In the genomic region with DNA sequence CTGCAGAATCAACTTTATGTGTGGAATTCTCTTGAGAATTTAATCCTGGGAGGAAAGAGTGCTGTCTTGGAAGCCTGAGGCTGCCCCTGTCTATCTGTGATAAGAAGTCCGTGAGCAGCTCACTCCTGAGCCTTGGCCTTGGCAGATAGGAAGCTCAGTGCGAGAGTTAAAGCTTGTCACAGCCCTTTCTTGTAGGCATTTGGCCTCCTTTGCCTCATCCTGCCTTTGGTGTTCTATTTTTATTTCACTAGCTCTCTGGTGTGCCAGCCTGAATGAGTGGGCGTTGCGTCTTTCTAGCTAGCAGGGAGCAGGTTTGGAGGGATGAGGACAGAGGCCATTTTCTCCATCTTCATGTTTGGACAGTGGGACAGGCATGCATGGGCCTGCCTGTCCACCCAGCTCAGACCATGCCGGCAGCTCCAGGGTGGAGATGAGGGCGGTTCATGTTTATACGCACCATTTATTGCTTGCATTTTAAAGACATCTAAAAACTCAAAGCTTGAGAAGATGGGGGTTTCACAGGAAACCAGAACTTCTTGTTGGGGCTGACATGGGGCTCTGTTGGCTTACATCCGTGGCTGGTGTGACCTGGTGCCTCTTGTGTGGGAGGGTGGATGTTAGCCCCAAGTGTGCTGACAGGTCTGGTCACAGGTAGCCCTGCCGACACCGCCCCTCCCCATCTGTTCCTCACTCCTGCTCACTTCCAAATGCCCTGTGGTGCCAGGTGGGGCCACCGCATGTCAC, we compare ENCODE assay signal across 8 cellular contexts. TPM values are rescaled to one million over a fixed set of nuclear protein-coding genes. Genes with fewer than 3 reads are reported as not detected.
DNase-seq lines count a peak whose midpoint lies in the region; ATAC-seq, FAIRE-seq and TF ChIP-seq lines count a peak whose summit lies in the region.

No MANE protein-coding gene starts in this region.

- intact Hi-C loops in esophagus squamous epithelium (cut with DNase I) (no loop called here), kidney (cut with DNase I) (no loop called here)

- H3K9me3 ChIP-seq in esophagus squamous epithelium (no peaks in the 10 kb centered on the region), kidney (ENCODE audit: control insufficient read depth in 1 of 2, low read length in 2 of 2) (no peaks in the 10 kb centered on the region)

- no peak for TF ChIP-seq POLR2A in esophagus squamous epithelium (IDR thresholded peaks at IDR 0.05)

- H3K36me3 ChIP-seq in esophagus squamous epithelium: no peaks in the 10 kb centered on the region
- no peaks in the 10 kb centered on the region for H3K36me3 ChIP-seq in kidney (ENCODE audit: control insufficient read depth in 1 of 2, insufficient read depth in 2 of 2, low read length in 2 of 2)

- H3K9ac ChIP-seq in kidney (ENCODE audit: low read length in 2 of 2): no peak overlapping the region

- TF ChIP-seq CTCF in esophagus squamous epithelium (IDR thresholded peaks at IDR 0.05): no peak
- no peak for TF ChIP-seq CTCF in kidney (IDR thresholded peaks at IDR 0.05; ENCODE audit: borderline replicate concordance, extremely low read depth, insufficient read depth)

- 9 to 28% methylated on average over 8 to 11 of the region's 11 CpGs for WGBS in esophagus squamous epithelium, 2 donors

- ATAC-seq in HG03521 (IDR thresholded peaks at IDR 0.05; ENCODE audit: unreplicated experiment): no peak

- H3K27ac ChIP-seq in esophagus squamous epithelium: peak overlapping the region; percentile 82 to 94 (median 92)
- peak overlapping the region in 1 of 2 donors; percentile 36 for H3K27ac ChIP-seq in kidney (ENCODE audit: low read depth in 2 of 2, low read length in 2 of 2)

- peaks cover 73 to 98% (median 82%) of the 10 kb centered on the region in 3 donors for H3K4me1 ChIP-seq in esophagus squamous epithelium
- peaks cover 22 to 24% of the 10 kb centered on the region in 2 donors for H3K4me1 ChIP-seq in kidney (ENCODE audit: control insufficient read depth in 1 of 2, insufficient read depth in 1 of 2, low read depth in 1 of 2, low read length in 2 of 2)

- no peak overlapping the region for H3K4me3 ChIP-seq in esophagus squamous epithelium
- H3K4me3 ChIP-seq in kidney (ENCODE audit: low read length in 2 of 2): no peak overlapping the region

- no peak for FAIRE-seq in kidney (lab: Jason Lieb, UNC)

- peak; percentile 43 for DNase-seq in NCI-H146 (lab: John Stamatoyannopoulos, UW)
- no peak for DNase-seq in NCI-H146 treated with DMSO at 0.1 percent for 48 hours (lab: John Stamatoyannopoulos, UW; ENCODE audit: unreplicated experiment)
- DNase-seq in activated CD8-positive, alpha-beta memory T cell treated with anti-CD3 and anti-CD28 coated beads, Interleukin-2, amount 50 U/mL, for 48 hours: peak; percentile 72
- DNase-seq in esophagus squamous epithelium (lab: John Stamatoyannopoulos, UW): no peak
- DNase-seq in renal cortical epithelial cell (ENCODE audit: low read depth): peak; percentile 33
- no peak for DNase-seq in kidney
- no peak for DNase-seq in dedifferentiated amniotic fluid mesenchymal stem cell (ENCODE audit: extremely low spot score)

- H3K27me3 ChIP-seq in esophagus squamous epithelium: no peaks in the 10 kb centered on the region

RNA-seq across cellular contexts. Expression of gene IRAK2, which starts 29.8 kb away (rescaled TPM):
- total RNA-seq in esophagus squamous epithelium (10 to 100 TPM in 2 of 4 donors, 1 to 10 TPM in 2; 4.4 to 23.3 (median 9.6) TPM), renal cortical epithelial cell (13.7 and 56.6 TPM in 2 replicates), kidney (8.9 TPM)
- polyA plus RNA-seq in kidney (ENCODE audit: insufficient read depth, low read depth, low replicate concordance): 1.2 TPM

RNA-seq across cellular contexts. Expression of gene VHL, which starts 52.9 kb away (rescaled TPM):
- total RNA-seq in esophagus squamous epithelium (10 to 100 TPM; 30.4 to 38.7 (median 34.4) TPM), renal cortical epithelial cell (63.4 and 69.2 TPM in 2 replicates), kidney (40.0 TPM)
- polyA plus RNA-seq in kidney (ENCODE audit: insufficient read depth, low read depth, low replicate concordance): 11.7 TPM

RNA-seq across cellular contexts. Expression of gene TATDN2, which starts 53.8 kb away (rescaled TPM):
- 10 to 100 TPM; 12.6 to 20.6 (median 17.1) TPM for total RNA-seq in esophagus squamous epithelium
- 12.2 and 18.8 TPM in 2 replicates for total RNA-seq in renal cortical epithelial cell
- total RNA-seq in kidney: 31.8 TPM
- polyA plus RNA-seq in kidney (ENCODE audit: insufficient read depth, low read depth, low replicate concordance): 15.5 TPM

Comparison
In these comparisons a context has a peak if more than half of its experiments do, and no peak if none do; other contexts are left out.
1. DNase-seq: peak in NCI-H146 (single experiment), activated CD8-positive, alpha-beta memory T cell treated with anti-CD3 and anti-CD28 coated beads, Interleukin-2, amount 50 U/mL, for 48 hours (single experiment) and renal cortical epithelial cell (single experiment); none in NCI-H146 treated with DMSO at 0.1 percent for 48 hours (single experiment), esophagus squamous epithelium (single experiment), kidney (single experiment) and dedifferentiated amniotic fluid mesenchymal stem cell (single experiment).